Comparison of ENCODE assay signal across 2 cellular contexts in the genomic region with DNA sequence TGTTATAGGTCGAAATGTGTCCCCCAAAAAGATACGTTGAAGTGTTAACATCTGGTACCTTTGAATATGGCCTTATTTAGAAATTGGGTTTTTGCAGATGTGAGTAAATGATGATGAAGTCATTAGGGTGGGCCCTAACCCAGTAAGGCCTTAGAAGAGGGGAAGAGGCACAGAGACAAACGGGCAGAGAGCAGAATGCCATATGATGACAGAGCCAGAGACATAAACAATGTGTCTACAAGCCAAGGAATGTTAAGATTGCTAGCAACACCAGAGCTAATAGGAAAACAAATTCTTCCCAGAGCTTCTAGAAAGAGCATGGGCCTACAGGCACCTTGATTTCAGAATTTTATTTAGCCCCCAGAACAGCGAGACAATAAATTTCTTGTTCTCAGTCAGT.
TF ChIP-seq lines count a peak whose summit lies in the region.

No MANE protein-coding gene starts in this region.

TF ChIP-seq in IMR-90, 13 proteins besides CTCF, POLR2A, EP300 and RAD21:
- TF ChIP-seq FOS (IDR thresholded peaks at IDR 0.05; ENCODE audit: low read depth, low read length) (no peak), SMC3 (IDR thresholded peaks at IDR 0.05; ENCODE audit: low read depth, low read length) (no peak), MXI1 (IDR thresholded peaks at IDR 0.05; ENCODE audit: borderline replicate concordance, low read depth, low read length) (no peak), ELK1 (IDR thresholded peaks at IDR 0.05; ENCODE audit: borderline replicate concordance, low read depth, low read length) (no peak), CEBPB (IDR thresholded peaks at IDR 0.05; ENCODE audit: low read depth, low read length) (no peak), MAZ (IDR thresholded peaks at IDR 0.05; ENCODE audit: borderline replicate concordance, low read depth, low read length) (no peak), RCOR1 (IDR thresholded peaks at IDR 0.05; ENCODE audit: insufficient replicate concordance, low read length) (no peak), MAFK (IDR thresholded peaks at IDR 0.05; ENCODE audit: low read depth, low read length) (no peak), BHLHE40 (IDR thresholded peaks at IDR 0.05; ENCODE audit: low read depth, low read length) (no peak), RFX5 (IDR thresholded peaks at IDR 0.05; ENCODE audit: low read depth, low read length) (no peak), NFE2L2 (IDR thresholded peaks at IDR 0.05; ENCODE audit: low read depth, low read length) (no peak), CHD1 (IDR thresholded peaks at IDR 0.05; ENCODE audit: low read depth, low read length) (no peak)
- TF ChIP-seq, protein P1, sequence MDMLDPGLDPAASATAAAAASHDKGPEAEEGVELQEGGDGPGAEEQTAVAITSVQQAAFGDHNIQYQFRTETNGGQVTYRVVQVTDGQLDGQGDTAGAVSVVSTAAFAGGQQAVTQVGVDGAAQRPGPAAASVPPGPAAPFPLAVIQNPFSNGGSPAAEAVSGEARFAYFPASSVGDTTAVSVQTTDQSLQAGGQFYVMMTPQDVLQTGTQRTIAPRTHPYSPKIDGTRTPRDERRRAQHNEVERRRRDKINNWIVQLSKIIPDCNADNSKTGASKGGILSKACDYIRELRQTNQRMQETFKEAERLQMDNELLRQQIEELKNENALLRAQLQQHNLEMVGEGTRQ (IDR thresholded peaks at IDR 0.05; ENCODE audit: low read depth, low read length): no peak

TF ChIP-seq in endothelial cell of umbilical vein, 7 proteins besides CTCF, POLR2A, EP300 and RAD21:
- TF ChIP-seq GATA2 (IDR thresholded peaks at IDR 0.05; ENCODE audit: insufficient read depth, insufficient read length, low read depth, low read length): no peak
- no peak for TF ChIP-seq MYC (IDR thresholded peaks at IDR 0.05; ENCODE audit: low read depth, low read length)
